22 cellular contexts compared by ENCODE assay signal in genomic region chr17:27469256-27469655, GRCh38. TPM values are rescaled to one million over a fixed set of nuclear protein-coding genes. Genes with fewer than 3 reads are reported as not detected.
DNase-seq lines count a peak whose midpoint lies in the region; ATAC-seq and TF ChIP-seq lines count a peak whose summit lies in the region.
"Had no signal": no experiment of that assay in that cellular context is flagged by ENCODE, and none has a peak within 500 bp of the region (broad histone marks: within the 10 kb centered on the region; RNA-seq: fewer than 3 reads in every experiment).

No MANE protein-coding gene starts in this region.

- no peak for TF ChIP-seq CTCF in glutamatergic neuron (IDR thresholded peaks at IDR 0.05; ENCODE audit: partially characterized antibody, unreplicated experiment)

- intact Hi-C loops in CD4-positive, alpha-beta memory T cell (cut with micrococcal nuclease): no loop called here

- no peaks in the 10 kb centered on the region for H3K9me3 Mint-ChIP-seq in activated CD4-positive, alpha-beta T cell treated with anti-CD3 and anti-CD28 coated beads, Interleukin-2, amount 10 ng/mL, durations not matched to agents 7 days and 5 days
- H3K9me3 Mint-ChIP-seq in CD4-positive, alpha-beta memory T cell: no peaks in the 10 kb centered on the region
- H3K9me3 Mint-ChIP-seq in activated T-helper 17 cell treated with anti-CD3 and anti-CD28 coated beads, Interleukin-2, amount 50 U/mL, for 72 hours: no peaks in the 10 kb centered on the region
- peaks cover 16% of the 10 kb centered on the region for H3K9me3 Mint-ChIP-seq in glutamatergic neuron (ENCODE audit: unreplicated experiment)
- H3K9me3 Mint-ChIP-seq: naive B cell had no signal

- peak overlapping the region; percentile 80 for H3K27ac Mint-ChIP-seq in activated CD4-positive, alpha-beta T cell treated with anti-CD3 and anti-CD28 coated beads, Interleukin-2, amount 10 ng/mL, durations not matched to agents 7 days and 5 days
- peak overlapping the region in 6 of 7 donors; percentile 19 to 70 (median 58) for H3K27ac Mint-ChIP-seq in CD4-positive, alpha-beta memory T cell
- peak overlapping the region; percentile 95 for H3K27ac Mint-ChIP-seq in activated T-helper 17 cell treated with anti-CD3 and anti-CD28 coated beads, Interleukin-2, amount 50 U/mL, for 72 hours
- peak overlapping the region; percentile 68 for H3K27ac Mint-ChIP-seq in glutamatergic neuron (ENCODE audit: unreplicated experiment)

- ATAC-seq in activated T-helper 17 cell treated with anti-CD3 and anti-CD28 coated beads, Interleukin-2, amount 50 U/mL, for 72 hours (replicated peaks): no peak
- no peak for ATAC-seq in HG03095 (IDR thresholded peaks at IDR 0.05; ENCODE audit: unreplicated experiment)
- ATAC-seq: HCT116 had no signal

- H3K36me3 ChIP-seq in CD4-positive, alpha-beta memory T cell (ENCODE audit: insufficient read depth, low read length): no peaks in the 10 kb centered on the region
- H3K36me3 ChIP-seq: adrenal gland, BLaER1, ovary, uterus had no signal

- peaks cover 2% of the 10 kb centered on the region for H3K36me3 Mint-ChIP-seq in activated CD4-positive, alpha-beta T cell treated with anti-CD3 and anti-CD28 coated beads, Interleukin-2, amount 10 ng/mL, durations not matched to agents 7 days and 5 days (ENCODE audit: low read depth)
- no peaks in the 10 kb centered on the region for H3K36me3 Mint-ChIP-seq in CD4-positive, alpha-beta memory T cell
- H3K36me3 Mint-ChIP-seq in activated T-helper 17 cell treated with anti-CD3 and anti-CD28 coated beads, Interleukin-2, amount 50 U/mL, for 72 hours (ENCODE audit: low read depth): peaks cover 17% of the 10 kb centered on the region
- H3K36me3 Mint-ChIP-seq in glutamatergic neuron (ENCODE audit: unreplicated experiment): no peaks in the 10 kb centered on the region
- H3K36me3 Mint-ChIP-seq: naive B cell had no signal

- POLR2A ChIA-PET in activated CD4-positive, alpha-beta T cell treated with anti-CD3 and anti-CD28 coated beads, Interleukin-2, amount 10 ng/mL, durations not matched to agents 7 days and 5 days (lab: Charles Lee): no interaction called here
- POLR2A ChIA-PET in CD4-positive, alpha-beta memory T cell (lab: Charles Lee; ENCODE audit: partially characterized antibody): interaction anchor here (3.9 kb wide), 1 partner anchor 12 kb away, joined by 26 read pairs; the partner anchor contains the start of gene KSR1

- no peaks in the 10 kb centered on the region for H3K9me3 ChIP-seq in CD4-positive, alpha-beta memory T cell (ENCODE audit: control insufficient read depth in 1 of 2, low read length in 2 of 2)
- H3K9me3 ChIP-seq: adrenal gland, BLaER1, ovary, uterus had no signal

- H3K27me3 ChIP-seq in CD4-positive, alpha-beta memory T cell (ENCODE audit: insufficient read depth, low read length): no peaks in the 10 kb centered on the region
- H3K27me3 ChIP-seq: adrenal gland, BLaER1, ovary, uterus had no signal

- no peaks in the 10 kb centered on the region for H3K27me3 Mint-ChIP-seq in activated CD4-positive, alpha-beta T cell treated with anti-CD3 and anti-CD28 coated beads, Interleukin-2, amount 10 ng/mL, durations not matched to agents 7 days and 5 days
- H3K27me3 Mint-ChIP-seq in CD4-positive, alpha-beta memory T cell: no peaks in the 10 kb centered on the region
- H3K27me3 Mint-ChIP-seq in activated T-helper 17 cell treated with anti-CD3 and anti-CD28 coated beads, Interleukin-2, amount 50 U/mL, for 72 hours: no peaks in the 10 kb centered on the region
- peaks cover 13% of the 10 kb centered on the region for H3K27me3 Mint-ChIP-seq in glutamatergic neuron (ENCODE audit: unreplicated experiment)
- H3K27me3 Mint-ChIP-seq: naive B cell had no signal

- DNase-seq in activated CD4-positive, alpha-beta T cell treated with anti-CD3 and anti-CD28 coated beads, Interleukin-2, amount 10 ng/mL, durations not matched to agents 7 days and 5 days: no peak
- DNase-seq in activated CD4-positive, alpha-beta T cell treated with anti-CD3 and anti-CD28 coated beads for 4 hours: no peak
- DNase-seq in CD4-positive, alpha-beta memory T cell: no peak
- DNase-seq in glutamatergic neuron: no peak
- no peak for DNase-seq in germinal center (ENCODE audit: low spot score)
- DNase-seq in kidney glomerular epithelial cell (lab: John Stamatoyannopoulos, UW): no peak
- DNase-seq: dermis blood vessel endothelial cell, foreskin fibroblast, kidney, mesenchymal stem cell, naive B cell, NCI-H1417 treated with DMSO at 0.1 percent for 48 hours, NCI-H69, ovary, SHP77, uterus had no signal

- H3K4me1 Mint-ChIP-seq in activated CD4-positive, alpha-beta T cell treated with anti-CD3 and anti-CD28 coated beads, Interleukin-2, amount 10 ng/mL, durations not matched to agents 7 days and 5 days: peaks cover 91% of the 10 kb centered on the region
- H3K4me1 Mint-ChIP-seq in CD4-positive, alpha-beta memory T cell: peaks cover 50 to 81% (median 63%) of the 10 kb centered on the region in 4 donors
- peaks cover 61% of the 10 kb centered on the region for H3K4me1 Mint-ChIP-seq in activated T-helper 17 cell treated with anti-CD3 and anti-CD28 coated beads, Interleukin-2, amount 50 U/mL, for 72 hours
- peaks cover 68% of the 10 kb centered on the region for H3K4me1 Mint-ChIP-seq in glutamatergic neuron (ENCODE audit: low read depth, unreplicated experiment)

- H3K4me1 ChIP-seq in CD4-positive, alpha-beta memory T cell (ENCODE audit: insufficient read depth, low read length): peaks cover 66% of the 10 kb centered on the region
- H3K4me1 ChIP-seq: uterus had no signal

- CTCF ChIA-PET in activated CD4-positive, alpha-beta T cell treated with anti-CD3 and anti-CD28 coated beads, Interleukin-2, amount 10 ng/mL, durations not matched to agents 7 days and 5 days (lab: Charles Lee): interaction anchor here (0.7 to 1.5 kb wide), 3 partner anchors 115 to 175 kb away, joined by 3 read pairs; partner anchors contain the start of gene WSB1
- CTCF ChIA-PET in CD4-positive, alpha-beta memory T cell (lab: Charles Lee; ENCODE audit: partially characterized antibody): no interaction called here

- H3K4me3 ChIP-seq in CD4-positive, alpha-beta memory T cell (ENCODE audit: low read length in 2 of 2): no peak overlapping the region
- H3K4me3 ChIP-seq: adrenal gland, BLaER1, ovary, uterus had no signal

- no peak overlapping the region for H3K4me3 Mint-ChIP-seq in activated CD4-positive, alpha-beta T cell treated with anti-CD3 and anti-CD28 coated beads, Interleukin-2, amount 10 ng/mL, durations not matched to agents 7 days and 5 days
- peak overlapping the region in 2 of 8 donors; percentile 11 to 12 for H3K4me3 Mint-ChIP-seq in CD4-positive, alpha-beta memory T cell
- H3K4me3 Mint-ChIP-seq in activated T-helper 17 cell treated with anti-CD3 and anti-CD28 coated beads, Interleukin-2, amount 50 U/mL, for 72 hours: peak overlapping the region; percentile 79
- H3K4me3 Mint-ChIP-seq in glutamatergic neuron (ENCODE audit: unreplicated experiment): peak overlapping the region; percentile 46
- H3K4me3 Mint-ChIP-seq: naive B cell had no signal

- no peak overlapping the region for H3K27ac ChIP-seq in CD4-positive, alpha-beta memory T cell (ENCODE audit: low read depth, low read length)
- H3K27ac ChIP-seq: BLaER1, ovary, uterus, VCaP had no signal

RNA-seq across cellular contexts. Expression of gene KSR1, which starts 13.0 kb away (rescaled TPM):
- total RNA-seq in activated CD4-positive, alpha-beta T cell treated with anti-CD3 and anti-CD28 coated beads, Interleukin-2, amount 10 ng/mL, durations not matched to agents 7 days and 5 days: 10 to 100 TPM; 43.1 to 45.7 TPM
- 10 to 100 TPM; 33.2 to 40.0 TPM for total RNA-seq in CD4-positive, alpha-beta memory T cell
- 1 to 10 TPM in 1 of 2 donors, under 1 TPM in 1; 0.77 to 4.1 TPM for polyA plus RNA-seq in CD4-positive, alpha-beta memory T cell
- 10 to 100 TPM; 46.1 to 52.6 TPM for total RNA-seq in activated T-helper 17 cell treated with anti-CD3 and anti-CD28 coated beads, Interleukin-2, amount 50 U/mL, for 72 hours
- total RNA-seq in glutamatergic neuron (ENCODE audit: unreplicated experiment): 203 TPM
